Comparison of ENCODE assay signal across 1 cellular context in the genomic region with DNA sequence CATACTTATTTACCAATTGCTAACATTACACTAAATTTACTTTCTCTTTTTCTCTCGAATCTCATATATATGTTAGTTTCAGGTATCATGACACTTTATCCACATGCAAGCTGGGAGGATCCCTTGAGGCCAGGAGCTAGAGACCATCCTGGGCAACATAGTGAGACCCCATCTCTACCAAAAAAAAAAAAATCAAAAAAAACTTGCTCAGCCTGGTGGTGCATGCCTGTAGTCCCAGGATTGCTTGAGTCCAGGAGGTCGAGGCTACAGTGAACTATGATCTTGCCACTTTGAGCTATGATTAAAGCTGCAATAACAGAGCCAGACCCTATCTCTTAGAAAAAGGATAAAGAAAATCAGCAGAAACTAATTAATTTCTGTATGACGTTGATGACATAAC.
TF ChIP-seq lines count a peak whose summit lies in the region.

No MANE protein-coding gene starts in this region.

TF ChIP-seq in HCT116, 20 proteins besides CTCF, POLR2A, EP300 and RAD21 (continued from another document):
- TF ChIP-seq, protein P1, sequence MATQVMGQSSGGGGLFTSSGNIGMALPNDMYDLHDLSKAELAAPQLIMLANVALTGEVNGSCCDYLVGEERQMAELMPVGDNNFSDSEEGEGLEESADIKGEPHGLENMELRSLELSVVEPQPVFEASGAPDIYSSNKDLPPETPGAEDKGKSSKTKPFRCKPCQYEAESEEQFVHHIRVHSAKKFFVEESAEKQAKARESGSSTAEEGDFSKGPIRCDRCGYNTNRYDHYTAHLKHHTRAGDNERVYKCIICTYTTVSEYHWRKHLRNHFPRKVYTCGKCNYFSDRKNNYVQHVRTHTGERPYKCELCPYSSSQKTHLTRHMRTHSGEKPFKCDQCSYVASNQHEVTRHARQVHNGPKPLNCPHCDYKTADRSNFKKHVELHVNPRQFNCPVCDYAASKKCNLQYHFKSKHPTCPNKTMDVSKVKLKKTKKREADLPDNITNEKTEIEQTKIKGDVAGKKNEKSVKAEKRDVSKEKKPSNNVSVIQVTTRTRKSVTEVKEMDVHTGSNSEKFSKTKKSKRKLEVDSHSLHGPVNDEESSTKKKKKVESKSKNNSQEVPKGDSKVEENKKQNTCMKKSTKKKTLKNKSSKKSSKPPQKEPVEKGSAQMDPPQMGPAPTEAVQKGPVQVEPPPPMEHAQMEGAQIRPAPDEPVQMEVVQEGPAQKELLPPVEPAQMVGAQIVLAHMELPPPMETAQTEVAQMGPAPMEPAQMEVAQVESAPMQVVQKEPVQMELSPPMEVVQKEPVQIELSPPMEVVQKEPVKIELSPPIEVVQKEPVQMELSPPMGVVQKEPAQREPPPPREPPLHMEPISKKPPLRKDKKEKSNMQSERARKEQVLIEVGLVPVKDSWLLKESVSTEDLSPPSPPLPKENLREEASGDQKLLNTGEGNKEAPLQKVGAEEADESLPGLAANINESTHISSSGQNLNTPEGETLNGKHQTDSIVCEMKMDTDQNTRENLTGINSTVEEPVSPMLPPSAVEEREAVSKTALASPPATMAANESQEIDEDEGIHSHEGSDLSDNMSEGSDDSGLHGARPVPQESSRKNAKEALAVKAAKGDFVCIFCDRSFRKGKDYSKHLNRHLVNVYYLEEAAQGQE (IDR thresholded peaks at IDR 0.05; ENCODE audit: low read depth) = no peak
- TF ChIP-seq FOSL1 (IDR thresholded peaks at IDR 0.05; ENCODE audit: low read depth) (no peak), POLR2AphosphoS5 (IDR thresholded peaks at IDR 0.05; ENCODE audit: low read depth, low read length) (no peak), CBX3 (IDR thresholded peaks at IDR 0.05; ENCODE audit: low read depth) (no peak), SP1 (IDR thresholded peaks at IDR 0.05; ENCODE audit: low read depth) (no peak)
TF ChIP-seq in HCT116: peak in this region for 0.
